In the genomic region with DNA sequence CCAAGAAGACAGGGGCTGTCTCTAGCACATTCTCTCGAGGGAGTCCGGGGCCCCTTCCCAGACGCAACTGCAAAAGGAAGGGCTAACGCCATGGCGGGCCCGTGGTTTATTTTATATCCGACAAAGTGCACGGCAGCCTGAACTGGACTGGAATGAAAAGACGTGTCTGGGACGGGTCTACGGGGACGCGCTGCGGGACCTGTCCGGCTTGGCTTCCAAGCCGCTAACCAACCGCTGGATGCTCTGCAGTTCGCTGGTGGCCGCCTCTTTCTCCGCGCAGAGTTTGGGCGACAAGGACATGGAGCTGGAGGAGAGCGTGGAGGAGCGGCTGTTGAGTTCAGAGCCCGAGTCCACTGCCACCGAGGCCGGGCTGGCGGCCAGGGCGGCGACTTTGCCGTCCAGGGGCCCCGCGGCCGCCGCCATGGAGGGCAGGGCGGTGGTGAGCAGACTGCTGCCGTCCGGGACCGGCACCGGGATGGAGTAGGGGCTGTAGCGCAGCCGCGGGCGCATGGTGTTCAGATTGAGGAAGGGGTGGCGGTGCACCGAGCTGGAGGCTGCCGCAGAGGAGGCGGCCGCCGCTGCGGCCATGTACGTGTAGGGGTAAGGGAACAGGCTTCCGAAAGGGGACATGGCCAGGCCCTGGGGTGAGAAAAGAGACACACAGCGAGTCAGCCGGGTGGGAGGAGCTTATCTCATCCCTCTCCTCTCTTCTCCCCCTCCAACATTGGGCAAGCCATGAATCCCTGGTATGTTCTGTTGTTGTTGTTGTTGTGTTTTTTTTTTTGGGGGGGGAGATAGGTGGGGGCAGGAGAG, we compare ENCODE assay signal across 12 cellular contexts. TPM values are rescaled to one million over a fixed set of nuclear protein-coding genes. Genes with fewer than 3 reads are reported as not detected.
A peak's percentile ranks its signal among the peaks of the same experiment; 100 is the strongest.
DNase-seq lines count a peak whose midpoint lies in the region; ATAC-seq and TF ChIP-seq lines count a peak whose summit lies in the region.
"Had no signal": no experiment of that assay in that cellular context is flagged by ENCODE, and none has a peak within 500 bp of the region (broad histone marks: within the 10 kb centered on the region; RNA-seq: fewer than 3 reads in every experiment).

No MANE protein-coding gene starts in this region.

- no peak overlapping the region for H2BK12ac ChIP-seq in neuronal stem cell (ENCODE audit: low read length)

- H3K9me3 ChIP-seq in neuronal stem cell (replicated peaks in 1 of 2; ENCODE audit: control insufficient read depth in 2 of 2, insufficient read depth in 1 of 2, low read depth in 1 of 2, low read length in 2 of 2): no peaks in the 10 kb centered on the region

- no peak overlapping the region for H4K8ac ChIP-seq in neuronal stem cell (ENCODE audit: low read depth, low read length)

- no peak overlapping the region for H4K91ac ChIP-seq in neuronal stem cell (ENCODE audit: low read depth, low read length, poor library complexity)

- H3K4me3 Mint-ChIP-seq in activated CD4-positive, alpha-beta memory T cell treated with anti-CD3 and anti-CD28 coated beads, Interleukin-2, amount 10 ng/mL, durations not matched to agents 7 days and 5 days: no peak overlapping the region
- H3K4me3 Mint-ChIP-seq: activated naive CD4-positive, alpha-beta T cell treated with anti-CD3 and anti-CD28 coated beads, Interleukin-2, amount 50 U/mL, for 24 hours had no signal

- POLR2A ChIA-PET in activated CD4-positive, alpha-beta memory T cell treated with anti-CD3 and anti-CD28 coated beads, Interleukin-2, amount 10 ng/mL, durations not matched to agents 7 days and 5 days (lab: Charles Lee): no interaction called here

- no peak overlapping the region for H2AK5ac ChIP-seq in neuronal stem cell (ENCODE audit: low read depth, low read length)

- no peaks in the 10 kb centered on the region for H3K36me3 ChIP-seq in neuronal stem cell (replicated peaks in 1 of 2; ENCODE audit: control insufficient read depth in 2 of 2, insufficient read depth in 2 of 2, low read length in 2 of 2)

- DNase-seq in AG09309 (ENCODE audit: low read depth) (no peak), LNCaP clone FGC (ENCODE audit: low read depth) (no peak), fibroblast of villous mesenchyme (ENCODE audit: low read depth) (peak; percentile 79), neuronal stem cell (ENCODE audit: low spot score) (peak; percentile 45), dedifferentiated amniotic fluid mesenchymal stem cell (ENCODE audit: extremely low spot score) (no peak), lower leg skin (ENCODE audit: low spot score in 2 of 2) (no peak)
- DNase-seq in activated CD4-positive, alpha-beta memory T cell treated with anti-CD3 and anti-CD28 coated beads, Interleukin-2, amount 10 ng/mL, durations not matched to agents 7 days and 5 days: no peak
- DNase-seq: activated CD4-positive, alpha-beta T cell treated with anti-CD3 and anti-CD28 coated beads, Interleukin-2, amount 50 U/mL, for 48 hours; CD4-positive, CD25-positive, alpha-beta regulatory T cell; spleen had no signal

- peaks cover 2% of the 10 kb centered on the region for H3K4me1 Mint-ChIP-seq in activated CD4-positive, alpha-beta memory T cell treated with anti-CD3 and anti-CD28 coated beads, Interleukin-2, amount 10 ng/mL, durations not matched to agents 7 days and 5 days

- no CpG with 5 or more reads among the region's 55 CpGs for WGBS in neuronal stem cell (ENCODE audit: extremely low coverage in 2 of 2, insufficient read length in 2 of 2, insufficient replicate concordance in 1 of 2), 2 donors
- 82% methylated on average over 55 of the region's 55 CpGs for WGBS in lower leg skin, 2 donors

- no peak for TF ChIP-seq CTCF in AG09309 (IDR thresholded peaks at IDR 0.05; ENCODE audit: control insufficient read depth, insufficient read depth, low read depth, low read length, missing control alignments)
- no peak for TF ChIP-seq CTCF in LNCaP clone FGC (IDR thresholded peaks at IDR 0.05; ENCODE audit: control insufficient read depth, extremely low read depth, insufficient read depth)
- TF ChIP-seq CTCF in fibroblast of villous mesenchyme (IDR thresholded peaks at IDR 0.05; ENCODE audit: insufficient read depth, low read depth, low read length): no peak
- TF ChIP-seq CTCF in lower leg skin (IDR thresholded peaks at IDR 0.05): no peak

- H3K18ac ChIP-seq in neuronal stem cell (ENCODE audit: low read length): peak overlapping the region; percentile 62

- no peaks in the 10 kb centered on the region for H3K36me3 Mint-ChIP-seq in activated CD4-positive, alpha-beta memory T cell treated with anti-CD3 and anti-CD28 coated beads, Interleukin-2, amount 10 ng/mL, durations not matched to agents 7 days and 5 days (ENCODE audit: low read depth)
- H3K36me3 Mint-ChIP-seq: activated naive CD4-positive, alpha-beta T cell treated with anti-CD3 and anti-CD28 coated beads, Interleukin-2, amount 50 U/mL, for 24 hours; CD4-positive, CD25-positive, alpha-beta regulatory T cell had no signal

- no peak overlapping the region for H2BK120ac ChIP-seq in neuronal stem cell (ENCODE audit: low read depth, low read length)

- peaks cover 51 to 99% (median 94%) of the 10 kb centered on the region in 3 experiments for H3K27me3 ChIP-seq in neuronal stem cell (ENCODE audit: control insufficient read depth in 3 of 3, insufficient read depth in 3 of 3, low read depth in 1 of 3, low read length in 3 of 3)

- H2BK15ac ChIP-seq in neuronal stem cell (ENCODE audit: low read length): no peak overlapping the region

- H3K9me3 Mint-ChIP-seq in activated CD4-positive, alpha-beta memory T cell treated with anti-CD3 and anti-CD28 coated beads, Interleukin-2, amount 10 ng/mL, durations not matched to agents 7 days and 5 days: no peaks in the 10 kb centered on the region
- H3K9me3 Mint-ChIP-seq: activated naive CD4-positive, alpha-beta T cell treated with anti-CD3 and anti-CD28 coated beads, Interleukin-2, amount 50 U/mL, for 24 hours had no signal

- H3K4me1 ChIP-seq in neuronal stem cell (ENCODE audit: control insufficient read depth in 2 of 2, insufficient read depth in 1 of 2, low read depth in 1 of 2, low read length in 2 of 2): peaks cover 0 to 7% of the 10 kb centered on the region in 2 donors

- H3K27ac Mint-ChIP-seq in activated CD4-positive, alpha-beta memory T cell treated with anti-CD3 and anti-CD28 coated beads, Interleukin-2, amount 10 ng/mL, durations not matched to agents 7 days and 5 days: no peak overlapping the region
- H3K27ac Mint-ChIP-seq: activated naive CD4-positive, alpha-beta T cell treated with anti-CD3 and anti-CD28 coated beads, Interleukin-2, amount 50 U/mL, for 24 hours; CD4-positive, CD25-positive, alpha-beta regulatory T cell had no signal

- CTCF ChIA-PET in activated CD4-positive, alpha-beta memory T cell treated with anti-CD3 and anti-CD28 coated beads, Interleukin-2, amount 10 ng/mL, durations not matched to agents 7 days and 5 days (lab: Charles Lee): no interaction called here

- intact Hi-C loops in lower leg skin (cut with DNase I; ENCODE audit: low total_unique reads): no loop called here

- H3K27ac ChIP-seq in neuronal stem cell (replicated peaks; ENCODE audit: low read length): no peak overlapping the region

- TF ChIP-seq POLR2A in lower leg skin (IDR thresholded peaks at IDR 0.05): no peak

- H3K79me1 ChIP-seq in neuronal stem cell (ENCODE audit: low read depth, low read length): no peaks in the 10 kb centered on the region

- no peak for ATAC-seq in HG03378 (IDR thresholded peaks at IDR 0.05; ENCODE audit: unreplicated experiment)

- H3K4ac ChIP-seq in neuronal stem cell (ENCODE audit: low read length): no peak overlapping the region

- H2BK5ac ChIP-seq in neuronal stem cell (ENCODE audit: low read length): no peak overlapping the region

- H3K9ac ChIP-seq in neuronal stem cell (ENCODE audit: low read depth, low read length, poor library complexity): no peak overlapping the region

- H3K23ac ChIP-seq in neuronal stem cell (ENCODE audit: low read depth, low read length, poor library complexity): no peak overlapping the region

- peak overlapping the region; percentile 30 for H3K4me3 ChIP-seq in AG09309 (ENCODE audit: control insufficient read depth, low read depth, low read length)
- peak overlapping the region; percentile 93 for H3K4me3 ChIP-seq in LNCaP clone FGC (ENCODE audit: low read depth, low read length)
- H3K4me3 ChIP-seq in fibroblast of villous mesenchyme (ENCODE audit: low read depth, low read length): peak overlapping the region; percentile 40
- H3K4me3 ChIP-seq in neuronal stem cell (ENCODE audit: low read length in 2 of 2): no peak overlapping the region
- no peak overlapping the region for H3K4me3 ChIP-seq in lower leg skin (ENCODE audit: low read depth, poor library complexity, severe bottlenecking)

- no peak overlapping the region for H3K4me2 ChIP-seq in neuronal stem cell (ENCODE audit: insufficient read depth, low read length, poor library complexity, severe bottlenecking)

- H2AFZ ChIP-seq in neuronal stem cell (ENCODE audit: low read length): peak overlapping the region; percentile 45

- no peak overlapping the region for H3K14ac ChIP-seq in neuronal stem cell (ENCODE audit: low read length)

- peaks cover 64% of the 10 kb centered on the region for H3K27me3 Mint-ChIP-seq in activated CD4-positive, alpha-beta memory T cell treated with anti-CD3 and anti-CD28 coated beads, Interleukin-2, amount 10 ng/mL, durations not matched to agents 7 days and 5 days

RNA-seq across cellular contexts. Expression of gene TBX3, which starts 12.1 kb away (rescaled TPM):
- total RNA-seq in fibroblast of villous mesenchyme (109 and 114 TPM in 2 replicates), lower leg skin (10 to 100 TPM; 15.2 to 48.1 (median 35.4) TPM)
- not detected for polyA plus RNA-seq in neuronal stem cell (2013, experiment 1 of 2)
- polyA plus RNA-seq in neuronal stem cell (2013, experiment 2 of 2): not detected
- not detected for total RNA-seq in activated CD4-positive, alpha-beta memory T cell treated with anti-CD3 and anti-CD28 coated beads, Interleukin-2, amount 10 ng/mL, durations not matched to agents 7 days and 5 days
- total RNA-seq: CD4-positive, CD25-positive, alpha-beta regulatory T cell had no signal
- polyA plus RNA-seq: CD4-positive, CD25-positive, alpha-beta regulatory T cell had no signal

Comparison
In these comparisons a context has a peak if more than half of its experiments do, and no peak if none do; other contexts are left out.
1. DNase-seq: peak in fibroblast of villous mesenchyme (single experiment) and neuronal stem cell (single experiment); none in AG09309 (single experiment), LNCaP clone FGC (single experiment), dedifferentiated amniotic fluid mesenchymal stem cell (single experiment), lower leg skin (0 of 2) and activated CD4-positive, alpha-beta memory T cell treated with anti-CD3 and anti-CD28 coated beads, Interleukin-2, amount 10 ng/mL, durations not matched to agents 7 days and 5 days (single experiment).
2. H3K4me3 ChIP-seq: peak in AG09309 (single experiment), LNCaP clone FGC (single experiment) and fibroblast of villous mesenchyme (single experiment); none in neuronal stem cell (0 of 2) and lower leg skin (single experiment).
3. RNA of gene TBX3, which starts 12.1 kb away (total RNA-seq): 109 to 114 TPM in fibroblast of villous mesenchyme and 15.2 to 48.1 TPM in lower leg skin; not detected in activated CD4-positive, alpha-beta memory T cell treated with anti-CD3 and anti-CD28 coated beads, Interleukin-2, amount 10 ng/mL, durations not matched to agents 7 days and 5 days; every median in the first group is over 10 times any median in the second.